Comparison of ENCODE assay signal across 8 cellular contexts in genomic region chr1:67429528-67430357, GRCh38. TPM values are rescaled to one million over a fixed set of nuclear protein-coding genes. Genes with fewer than 3 reads are reported as not detected.
DNase-seq lines count a peak whose midpoint lies in the region; ATAC-seq and TF ChIP-seq lines count a peak whose summit lies in the region.

No MANE protein-coding gene starts in this region.

- H3K4me3 Mint-ChIP-seq in central memory CD8-positive, alpha-beta T cell: peak overlapping the region; percentile 96

- DNase-seq in NCI-H82 (lab: John Stamatoyannopoulos, UW) (peak; percentile 52), NCI-H82 treated with DMSO at 0.1 percent for 48 hours (lab: John Stamatoyannopoulos, UW; ENCODE audit: unreplicated experiment) (no peak), T-helper 2 cell (peak in 3 of 5 experiments; percentile 5 to 53 (median 10)), right lobe of liver (peak; percentile 43 to 61 (median 48)), SIG-M5 (lab: John Stamatoyannopoulos, UW) (no peak)
- DNase-seq in central memory CD8-positive, alpha-beta T cell (ENCODE audit: low spot score in 2 of 2): no peak
- peak; percentile 48 for DNase-seq in stimulated activated CD4-positive, alpha-beta T cell treated with anti-CD3 and anti-CD28 coated beads, Interleukin-4, amount 100 ng/mL, for 24 hours

- peaks cover 0 to 13% (median 6%) of the 10 kb centered on the region in 4 donors for H3K36me3 ChIP-seq in right lobe of liver

- peaks cover 0 to 12% (median 6%) of the 10 kb centered on the region in 4 donors for H3K4me1 ChIP-seq in right lobe of liver

- no peaks in the 10 kb centered on the region for H3K27me3 ChIP-seq in right lobe of liver

- intact Hi-C loops in right lobe of liver (cut with DNase I): no loop called here

- peaks cover 62% of the 10 kb centered on the region for H3K4me1 Mint-ChIP-seq in central memory CD8-positive, alpha-beta T cell

- H3K9me3 ChIP-seq in right lobe of liver: no peaks in the 10 kb centered on the region

- peak; percentile 0 for ATAC-seq in HG03108 (IDR thresholded peaks at IDR 0.05; ENCODE audit: unreplicated experiment)
- ATAC-seq in central memory CD8-positive, alpha-beta T cell (replicated peaks; ENCODE audit: extremely low read depth, poor library complexity, severe bottlenecking): no peak
- peak; percentile 1 to 19 (median 7) for ATAC-seq in right lobe of liver

- peaks cover 44% of the 10 kb centered on the region for H3K36me3 Mint-ChIP-seq in central memory CD8-positive, alpha-beta T cell (ENCODE audit: insufficient read depth)

- H3K27ac Mint-ChIP-seq in central memory CD8-positive, alpha-beta T cell (ENCODE audit: low read depth): peak overlapping the region; percentile 97

- under 1% methylated on average over 26 of the region's 69 CpGs for WGBS in right lobe of liver (ENCODE audit: insufficient coverage, low coverage, low lambda C conversion rate, missing lambda C conversion rate)

- peak overlapping the region; percentile 77 to 90 (median 89) for H3K27ac ChIP-seq in right lobe of liver

- H3K9me3 Mint-ChIP-seq in central memory CD8-positive, alpha-beta T cell: no peaks in the 10 kb centered on the region

- no peak for TF ChIP-seq CTCF in right lobe of liver (IDR thresholded peaks at IDR 0.05)

- peak overlapping the region; percentile 71 to 80 (median 75) for H3K4me3 ChIP-seq in right lobe of liver

- no peaks in the 10 kb centered on the region for H3K27me3 Mint-ChIP-seq in central memory CD8-positive, alpha-beta T cell

- TF ChIP-seq POLR2A in right lobe of liver (IDR thresholded peaks at IDR 0.05): no peak

RNA-seq across cellular contexts. Expression of gene SERBP1, which starts 0.5 kb away (rescaled TPM):
- 100 to 1,000 TPM in 3 of 6 experiments, 10 to 100 TPM in 3; 65.6 to 156 (median 96.6) TPM for total RNA-seq in right lobe of liver

Comparison
In these comparisons a context has a peak if more than half of its experiments do, and no peak if none do; other contexts are left out.
1. DNase-seq: peak in NCI-H82 (single experiment), T-helper 2 cell (3 of 5), right lobe of liver (3 of 3) and stimulated activated CD4-positive, alpha-beta T cell treated with anti-CD3 and anti-CD28 coated beads, Interleukin-4, amount 100 ng/mL, for 24 hours (single experiment); none in NCI-H82 treated with DMSO at 0.1 percent for 48 hours (single experiment), central memory CD8-positive, alpha-beta T cell (0 of 2) and SIG-M5 (single experiment).